Comparison of ENCODE assay signal across 1 cellular context in genomic region chr17:5381542-5381941, GRCh38.
TF ChIP-seq lines count a peak whose summit lies in the region.

No MANE protein-coding gene starts in this region.

TF ChIP-seq in GM23338, 12 proteins besides CTCF, POLR2A, EP300 and RAD21 (continued from another document):
- TF ChIP-seq ZNF462 (CRISPR knock-in tag; IDR thresholded peaks at IDR 0.05) (no peak), REST (IDR thresholded peaks at IDR 0.05; ENCODE audit: unreplicated experiment) (no peak), NANOG (IDR thresholded peaks at IDR 0.05; ENCODE audit: borderline replicate concordance) (no peak), ZNF331 (CRISPR knock-in tag; IDR thresholded peaks at IDR 0.05; ENCODE audit: low read depth) (no peak)
